In the genomic region with DNA sequence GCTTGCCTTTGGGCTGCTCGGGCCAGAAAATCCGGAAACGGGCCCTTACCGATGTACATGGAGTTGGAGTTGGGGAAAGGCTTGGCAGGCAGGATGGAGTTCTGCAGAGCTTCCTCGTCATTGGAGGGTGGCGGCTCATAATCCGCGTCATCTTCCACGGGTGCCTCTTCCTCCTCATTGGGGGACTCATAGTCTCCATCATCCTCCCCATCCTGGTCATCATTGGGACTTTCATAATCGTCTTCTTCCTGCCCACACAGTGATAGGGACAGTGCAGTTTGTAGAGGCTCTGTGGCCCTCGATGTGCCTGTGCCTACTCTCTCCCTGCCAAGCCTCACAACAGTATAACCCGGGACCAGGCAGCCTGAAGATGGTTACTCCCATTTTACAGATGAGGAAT, we compare ENCODE assay signal across 26 cellular contexts. TPM values are rescaled to one million over a fixed set of nuclear protein-coding genes. Genes with fewer than 3 reads are reported as not detected.
DNase-seq lines count a peak whose midpoint lies in the region; ATAC-seq and TF ChIP-seq lines count a peak whose summit lies in the region.
"Had no signal": no experiment of that assay in that cellular context is flagged by ENCODE, and none has a peak within 500 bp of the region (broad histone marks: within the 10 kb centered on the region; RNA-seq: fewer than 3 reads in every experiment).

No MANE protein-coding gene starts in this region.

- peaks cover 95% of the 10 kb centered on the region for H3K4me1 Mint-ChIP-seq in activated CD4-positive, alpha-beta memory T cell treated with anti-CD3 and anti-CD28 coated beads, Interleukin-2, amount 10 ng/mL, durations not matched to agents 7 days and 5 days
- H3K4me1 Mint-ChIP-seq in stimulated activated naive CD8-positive, alpha-beta T cell treated with anti-CD3 and anti-CD28 coated beads, Interleukin-15, amount 100 ng/mL, for 72 hours: peaks cover 99% of the 10 kb centered on the region
- H3K4me1 Mint-ChIP-seq in HFFc6 (ENCODE audit: low read depth): no peaks in the 10 kb centered on the region

- no peak for TF ChIP-seq CTCF in HFFc6 (IDR thresholded peaks at IDR 0.05)

- peak; percentile 29 for TF ChIP-seq POLR2A in erythroblast (IDR thresholded peaks at IDR 0.05; ENCODE audit: low read length)

- no peaks in the 10 kb centered on the region for H3K27me3 Mint-ChIP-seq in activated CD4-positive, alpha-beta memory T cell treated with anti-CD3 and anti-CD28 coated beads, Interleukin-2, amount 10 ng/mL, durations not matched to agents 7 days and 5 days
- no peaks in the 10 kb centered on the region for H3K27me3 Mint-ChIP-seq in stimulated activated naive CD8-positive, alpha-beta T cell treated with anti-CD3 and anti-CD28 coated beads, Interleukin-15, amount 100 ng/mL, for 72 hours
- peaks cover 8% of the 10 kb centered on the region for H3K27me3 Mint-ChIP-seq in HFFc6 (ENCODE audit: insufficient read depth)

- CTCF ChIA-PET in activated CD4-positive, alpha-beta memory T cell treated with anti-CD3 and anti-CD28 coated beads, Interleukin-2, amount 10 ng/mL, durations not matched to agents 7 days and 5 days (lab: Charles Lee): interaction anchor here (1.1 to 15.1 kb wide), 5 partner anchors 7 to 68 kb away, joined by 3 to 371 read pairs (median 8); a partner anchor contains a TSS

- H3K27ac Mint-ChIP-seq in activated CD4-positive, alpha-beta memory T cell treated with anti-CD3 and anti-CD28 coated beads, Interleukin-2, amount 10 ng/mL, durations not matched to agents 7 days and 5 days: peak overlapping the region; percentile 85
- H3K27ac Mint-ChIP-seq in stimulated activated naive CD8-positive, alpha-beta T cell treated with anti-CD3 and anti-CD28 coated beads, Interleukin-15, amount 100 ng/mL, for 72 hours: peak overlapping the region; percentile 4 to 93
- H3K27ac Mint-ChIP-seq in HFFc6: no peak overlapping the region
- H3K27ac Mint-ChIP-seq: progenitor cell of endocrine pancreas, WTC11 had no signal

- ATAC-seq in stimulated activated naive CD8-positive, alpha-beta T cell treated with anti-CD3 and anti-CD28 coated beads, Interleukin-15, amount 100 ng/mL, for 72 hours: no peak
- ATAC-seq in GM21786 (IDR thresholded peaks at IDR 0.05; ENCODE audit: unreplicated experiment): no peak
- ATAC-seq: esophagus mucosa, gastrocnemius medialis, HCT116, left cardiac atrium, WTC11 had no signal

- peak overlapping the region; percentile 9 for H3K4me3 Mint-ChIP-seq in activated CD4-positive, alpha-beta memory T cell treated with anti-CD3 and anti-CD28 coated beads, Interleukin-2, amount 10 ng/mL, durations not matched to agents 7 days and 5 days
- peak overlapping the region; percentile 39 to 52 for H3K4me3 Mint-ChIP-seq in stimulated activated naive CD8-positive, alpha-beta T cell treated with anti-CD3 and anti-CD28 coated beads, Interleukin-15, amount 100 ng/mL, for 72 hours
- no peak overlapping the region for H3K4me3 Mint-ChIP-seq in HFFc6
- H3K4me3 Mint-ChIP-seq: nephron progenitor cell, WTC11 had no signal

- POLR2A ChIA-PET in activated CD4-positive, alpha-beta memory T cell treated with anti-CD3 and anti-CD28 coated beads, Interleukin-2, amount 10 ng/mL, durations not matched to agents 7 days and 5 days (lab: Charles Lee): interaction anchor here (1.6 to 26.6 kb wide), 3 partner anchors 9 to 62 kb away, joined by 7 to 1149 read pairs (median 290); a partner anchor contains a TSS

- no peaks in the 10 kb centered on the region for H3K9me3 Mint-ChIP-seq in activated CD4-positive, alpha-beta memory T cell treated with anti-CD3 and anti-CD28 coated beads, Interleukin-2, amount 10 ng/mL, durations not matched to agents 7 days and 5 days
- no peaks in the 10 kb centered on the region for H3K9me3 Mint-ChIP-seq in stimulated activated naive CD8-positive, alpha-beta T cell treated with anti-CD3 and anti-CD28 coated beads, Interleukin-15, amount 100 ng/mL, for 72 hours
- no peaks in the 10 kb centered on the region for H3K9me3 Mint-ChIP-seq in HFFc6
- H3K9me3 Mint-ChIP-seq: nephron progenitor cell, WTC11 had no signal

- peaks cover 95% of the 10 kb centered on the region for H3K36me3 Mint-ChIP-seq in activated CD4-positive, alpha-beta memory T cell treated with anti-CD3 and anti-CD28 coated beads, Interleukin-2, amount 10 ng/mL, durations not matched to agents 7 days and 5 days (ENCODE audit: low read depth)
- H3K36me3 Mint-ChIP-seq in HFFc6 (ENCODE audit: low read depth): no peaks in the 10 kb centered on the region
- H3K36me3 Mint-ChIP-seq: WTC11 had no signal

- DNase-seq in activated effector memory CD4-positive, alpha-beta T cell treated with anti-CD3 and anti-CD28 coated beads, Interleukin-2, amount 50 U/mL, for 16 hours: peak; percentile 64
- DNase-seq in activated effector memory CD4-positive, alpha-beta T cell treated with Interleukin-2 at 50 U/mL for 16 hours: no peak
- no peak for DNase-seq in activated CD4-positive, alpha-beta memory T cell treated with anti-CD3 and anti-CD28 coated beads, Interleukin-2, amount 10 ng/mL, durations not matched to agents 7 days and 5 days
- DNase-seq in erythroblast (lab: John Stamatoyannopoulos, UW) (no peak), KG1 (lab: John Stamatoyannopoulos, UW) (no peak), HFFc6 (no peak)
- no peak for DNase-seq in stimulated activated naive CD8-positive, alpha-beta T cell treated with anti-CD3 and anti-CD28 coated beads, Interleukin-15, amount 100 ng/mL, for 72 hours
- DNase-seq: amniotic stem cell; DND-41; dorsolateral prefrontal cortex; gastrocnemius medialis; left cardiac atrium; mesendoderm; NCI-H146; NCI-H748 treated with DMSO at 0.1 percent for 48 hours; nephron progenitor cell; SHP77; stimulated activated CD4-positive, alpha-beta T cell treated with anti-CD3 and anti-CD28 coated beads, Interleukin-4, amount 100 ng/mL, for 24 hours; uterus had no signal

RNA-seq across cellular contexts. Expression of a gene that starts 26.9 kb away (rescaled TPM):
- 100 to 1,000 TPM; 304 to 313 TPM for total RNA-seq in activated CD4-positive, alpha-beta memory T cell treated with anti-CD3 and anti-CD28 coated beads, Interleukin-2, amount 10 ng/mL, durations not matched to agents 7 days and 5 days
- total RNA-seq in HFFc6 (2021; fragmentation: NEBNext Ultra II Directional; extraction: Animal tissue kit (Norgen Biotek cat#: 25700)): not detected
- total RNA-seq: MCF 10A, progenitor cell of endocrine pancreas had no signal

RNA-seq across cellular contexts. Expression of a gene that starts 37.9 kb away (rescaled TPM):
- not detected for total RNA-seq in activated CD4-positive, alpha-beta memory T cell treated with anti-CD3 and anti-CD28 coated beads, Interleukin-2, amount 10 ng/mL, durations not matched to agents 7 days and 5 days
- total RNA-seq in HFFc6 (2021; fragmentation: NEBNext Ultra II Directional; extraction: Animal tissue kit (Norgen Biotek cat#: 25700)): not detected
- total RNA-seq: esophagus mucosa; gastrocnemius medialis; left cardiac atrium; MCF 10A; progenitor cell of endocrine pancreas; T-helper 1 cell treated with Interleukin-12 subunit alpha and Interleukin-12 subunit beta and Interleukin-4 antibody, amounts not matched to agents 30 ng/mL and 1 ng/mL, for 36 hours; uterus had no signal

Comparison
In these comparisons a context has a peak if more than half of its experiments do, and no peak if none do; other contexts are left out.
1. RNA of a gene that starts 26.9 kb away (total RNA-seq): 304 to 313 TPM in activated CD4-positive, alpha-beta memory T cell treated with anti-CD3 and anti-CD28 coated beads, Interleukin-2, amount 10 ng/mL, durations not matched to agents 7 days and 5 days; not detected in HFFc6; every median in the first group is over 100 times any median in the second.